In genomic region chrX:123313486-123313885, GRCh38 we compare ENCODE assay signal across 39 cellular contexts.
"Had no signal": no experiment of that assay in that cellular context is flagged by ENCODE, and none has a peak within 500 bp of the region (broad histone marks: within the 10 kb centered on the region; RNA-seq: fewer than 3 reads in every experiment).

No MANE protein-coding gene starts in this region.

- FAIRE-seq: bronchial epithelial cell, TTC549 had no signal

- H3K4me3 ChIP-seq: adrenal gland, body of pancreas, cardiac muscle cell had no signal

- H3K4me1 Mint-ChIP-seq: activated B cell treated with CpG ODN at 0.5 μM for 24 hours; activated CD4-positive, alpha-beta T cell treated with anti-CD3 and anti-CD28 coated beads, Interleukin-2, amount 10 ng/mL, durations not matched to agents 24 days and 14 days; activated naive CD8-positive, alpha-beta T cell treated with anti-CD3 and anti-CD28 coated beads for 36 hours; activated T-helper 17 cell treated with anti-CD3 and anti-CD28 coated beads, Interleukin-2, amount 50 U/mL, for 72 hours; central memory CD8-positive, alpha-beta T cell had no signal

- H3K36me3 Mint-ChIP-seq: activated CD4-positive, alpha-beta memory T cell treated with anti-CD3 and anti-CD28 coated beads for 36 hours; activated naive CD4-positive, alpha-beta T cell treated with anti-CD3 and anti-CD28 coated beads, Interleukin-2, amount 50 U/mL, for 72 hours; activated naive CD8-positive, alpha-beta T cell treated with anti-CD3 and anti-CD28 coated beads for 36 hours had no signal

- H3K27ac ChIP-seq: adrenal gland, body of pancreas, brain microvascular endothelial cell, cardiac muscle cell, VCaP had no signal

- H3K36me3 ChIP-seq: adrenal gland, brain microvascular endothelial cell, cardiac muscle cell had no signal

- H3K4me1 ChIP-seq: adrenal gland, body of pancreas had no signal

- H3K27me3 Mint-ChIP-seq: activated B cell treated with CpG ODN at 0.5 μM for 24 hours; activated CD4-positive, alpha-beta memory T cell treated with anti-CD3 and anti-CD28 coated beads for 36 hours; activated CD4-positive, alpha-beta T cell treated with anti-CD3 and anti-CD28 coated beads, Interleukin-2, amount 10 ng/mL, durations not matched to agents 24 days and 14 days; activated CD8-positive, alpha-beta T cell treated with anti-CD3 and anti-CD28 coated beads for 36 hours; activated naive CD8-positive, alpha-beta T cell treated with anti-CD3 and anti-CD28 coated beads for 36 hours; activated T-helper 17 cell treated with anti-CD3 and anti-CD28 coated beads, Interleukin-2, amount 50 U/mL, for 72 hours; central memory CD8-positive, alpha-beta T cell had no signal

- H3K9me3 Mint-ChIP-seq: activated B cell treated with CpG ODN at 0.5 μM for 24 hours; activated CD4-positive, alpha-beta memory T cell treated with anti-CD3 and anti-CD28 coated beads for 36 hours; activated CD4-positive, alpha-beta T cell treated with anti-CD3 and anti-CD28 coated beads, Interleukin-2, amount 10 ng/mL, durations not matched to agents 24 days and 14 days; activated CD8-positive, alpha-beta T cell treated with anti-CD3 and anti-CD28 coated beads for 36 hours; activated naive CD4-positive, alpha-beta T cell treated with anti-CD3 and anti-CD28 coated beads for 36 hours; activated naive CD8-positive, alpha-beta T cell treated with anti-CD3 and anti-CD28 coated beads for 36 hours; activated T-cell treated with anti-CD3 and anti-CD28 coated beads, Interleukin-2, amount 50 U/mL, for 4 hours; activated T-cell treated with anti-CD3 and anti-CD28 coated beads, Interleukin-2, amount 50 U/mL, for 72 hours; activated T-helper 1 cell treated with anti-CD3 and anti-CD28 coated beads, Interleukin-12 subunit alpha, Interleukin-12 subunit beta, Interleukin-2, Interleukin-4 antibody, amounts not matched to agents 30 ng/mL and 10 ng/mL and 1 ng/mL, durations not matched to agents 14 hours and 24 hours and 36 hours; activated T-helper 17 cell treated with anti-CD3 and anti-CD28 coated beads, Interleukin-2, amount 50 U/mL, for 72 hours; central memory CD8-positive, alpha-beta T cell; T-helper 1 cell treated with Interleukin-12 subunit alpha and Interleukin-12 subunit beta and Interleukin-4 antibody, amounts not matched to agents 30 μg/mL and 1 μg/mL, for 36 hours; T-helper 2 cell treated with Interferon-gamma antibody and Interleukin-4, amounts not matched to agents 5 μg/mL and 100 μg/mL, for 36 hours had no signal

- H3K27ac Mint-ChIP-seq: activated B cell treated with CpG ODN at 0.5 μM for 24 hours; activated CD4-positive, alpha-beta memory T cell treated with anti-CD3 and anti-CD28 coated beads for 36 hours; activated CD4-positive, alpha-beta T cell treated with anti-CD3 and anti-CD28 coated beads, Interleukin-2, amount 10 ng/mL, durations not matched to agents 24 days and 14 days; activated CD8-positive, alpha-beta T cell treated with anti-CD3 and anti-CD28 coated beads for 36 hours; activated naive CD4-positive, alpha-beta T cell treated with anti-CD3 and anti-CD28 coated beads for 36 hours; activated naive CD4-positive, alpha-beta T cell treated with anti-CD3 and anti-CD28 coated beads, Interleukin-2, amount 50 U/mL, for 72 hours; activated naive CD8-positive, alpha-beta T cell treated with anti-CD3 and anti-CD28 coated beads for 36 hours; activated T-cell treated with anti-CD3 and anti-CD28 coated beads, Interleukin-2, amount 50 U/mL, for 72 hours; activated T-helper 1 cell treated with anti-CD3 and anti-CD28 coated beads, Interleukin-12 subunit alpha, Interleukin-12 subunit beta, Interleukin-2, Interleukin-4 antibody, amounts not matched to agents 30 ng/mL and 10 ng/mL and 1 ng/mL, durations not matched to agents 14 hours and 24 hours and 36 hours; activated T-helper 17 cell treated with anti-CD3 and anti-CD28 coated beads, Interleukin-2, amount 50 U/mL, for 72 hours; T-helper 1 cell treated with Interleukin-12 subunit alpha and Interleukin-12 subunit beta and Interleukin-4 antibody, amounts not matched to agents 30 μg/mL and 1 μg/mL, for 36 hours; T-helper 2 cell treated with Interferon-gamma antibody and Interleukin-4, amounts not matched to agents 5 μg/mL and 100 μg/mL, for 36 hours had no signal

- H3K27me3 ChIP-seq: adrenal gland, body of pancreas, brain microvascular endothelial cell, cardiac muscle cell had no signal

- DNase-seq: activated B cell treated with CpG ODN at 0.5 μM for 24 hours; activated CD4-positive, alpha-beta memory T cell treated with anti-CD3 and anti-CD28 coated beads for 36 hours; activated CD4-positive, alpha-beta T cell treated with anti-CD3 and anti-CD28 coated beads for 4 hours; activated CD4-positive, alpha-beta T cell treated with anti-CD3 and anti-CD28 coated beads, Interleukin-2, amount 10 ng/mL, durations not matched to agents 24 days and 14 days; activated CD4-positive, alpha-beta T cell treated with anti-CD3 and anti-CD28 coated beads, Interleukin-2, amount 50 U/mL, for 1 hour; activated CD4-positive, alpha-beta T cell treated with anti-CD3 and anti-CD28 coated beads, Interleukin-2, amount 50 U/mL, for 4 hours; activated CD4-positive, CD25-positive, alpha-beta regulatory T cell treated with anti-CD3 and anti-CD28 coated beads, Interleukin-2, amount 50 U/mL, for 72 hours; activated CD8-positive, alpha-beta memory T cell treated with anti-CD3 and anti-CD28 coated beads, Interleukin-2, amount 50 U/mL, for 4 hours; activated CD8-positive, alpha-beta T cell treated with anti-CD3 and anti-CD28 coated beads for 36 hours; activated effector memory CD4-positive, alpha-beta T cell treated with anti-CD3 and anti-CD28 coated beads, Interleukin-2, amount 50 U/mL, for 16 hours; activated gamma-delta T cell treated with Interleukin-2 at 50 U/mL for 16 hours; activated naive CD4-positive, alpha-beta T cell; activated naive CD4-positive, alpha-beta T cell treated with anti-CD3 and anti-CD28 coated beads for 36 hours; activated naive CD4-positive, alpha-beta T cell treated with anti-CD3 and anti-CD28 coated beads, Interleukin-2, amount 50 U/mL, for 16 hours; activated naive CD8-positive, alpha-beta T cell treated with anti-CD3 and anti-CD28 coated beads for 36 hours; activated T-cell treated with anti-CD3 and anti-CD28 coated beads for 4 hours; activated T-cell treated with anti-CD3 and anti-CD28 coated beads, Interleukin-2, amount 50 U/mL, for 1 hour; activated T-cell treated with anti-CD3 and anti-CD28 coated beads, Interleukin-2, amount 50 U/mL, for 4 hours; activated T-cell treated with anti-CD3 and anti-CD28 coated beads, Interleukin-2, amount 50 U/mL, for 72 hours; adrenal gland; amniotic stem cell; aorta; body of pancreas; brain microvascular endothelial cell; caudate nucleus; cerebellar nuclear complex; T-helper 1 cell; T-helper 2 cell; T-helper 9 cell had no signal

- H3K4me3 Mint-ChIP-seq: activated B cell treated with CpG ODN at 0.5 μM for 24 hours; activated CD4-positive, alpha-beta memory T cell treated with anti-CD3 and anti-CD28 coated beads for 36 hours; activated CD4-positive, alpha-beta T cell treated with anti-CD3 and anti-CD28 coated beads, Interleukin-2, amount 10 ng/mL, durations not matched to agents 24 days and 14 days; activated CD8-positive, alpha-beta T cell treated with anti-CD3 and anti-CD28 coated beads for 36 hours; activated naive CD4-positive, alpha-beta T cell treated with anti-CD3 and anti-CD28 coated beads for 36 hours; activated naive CD8-positive, alpha-beta T cell treated with anti-CD3 and anti-CD28 coated beads for 36 hours; activated T-cell treated with anti-CD3 and anti-CD28 coated beads, Interleukin-2, amount 50 U/mL, for 4 hours; activated T-cell treated with anti-CD3 and anti-CD28 coated beads, Interleukin-2, amount 50 U/mL, for 72 hours; activated T-helper 1 cell treated with anti-CD3 and anti-CD28 coated beads, Interleukin-12 subunit alpha, Interleukin-12 subunit beta, Interleukin-2, Interleukin-4 antibody, amounts not matched to agents 30 ng/mL and 10 ng/mL and 1 ng/mL, durations not matched to agents 14 hours and 24 hours and 36 hours; activated T-helper 17 cell treated with anti-CD3 and anti-CD28 coated beads, Interleukin-2, amount 50 U/mL, for 72 hours; central memory CD8-positive, alpha-beta T cell; T-helper 1 cell treated with Interleukin-12 subunit alpha and Interleukin-12 subunit beta and Interleukin-4 antibody, amounts not matched to agents 30 μg/mL and 1 μg/mL, for 36 hours; T-helper 2 cell treated with Interferon-gamma antibody and Interleukin-4, amounts not matched to agents 5 μg/mL and 100 μg/mL, for 36 hours had no signal

- H3K9me3 ChIP-seq: adrenal gland, body of pancreas had no signal

- ATAC-seq: activated CD8-positive, alpha-beta T cell treated with anti-CD3 and anti-CD28 coated beads for 36 hours; activated naive CD4-positive, alpha-beta T cell treated with anti-CD3 and anti-CD28 coated beads, Interleukin-2, amount 50 U/mL, for 72 hours; activated T-cell treated with anti-CD3 and anti-CD28 coated beads, Interleukin-2, amount 50 U/mL, for 4 hours; activated T-cell treated with anti-CD3 and anti-CD28 coated beads, Interleukin-2, amount 50 U/mL, for 72 hours; activated T-helper 17 cell treated with anti-CD3 and anti-CD28 coated beads, Interleukin-2, amount 50 U/mL, for 72 hours; body of pancreas had no signal
